In genomic region chr19:40980743-40981442, GRCh38 we compare ENCODE assay signal across 8 cellular contexts. TPM values are rescaled to one million over a fixed set of nuclear protein-coding genes. Genes with fewer than 3 reads are reported as not detected.
"Had no signal": no experiment of that assay in that cellular context is flagged by ENCODE, and none has a peak within 500 bp of the region (broad histone marks: within the 10 kb centered on the region; RNA-seq: fewer than 3 reads in every experiment).

No MANE protein-coding gene starts in this region.

RNA-seq across cellular contexts. Expression of gene CYP2B6, which starts 10.2 kb away (rescaled TPM):
- total RNA-seq: activated CD8-positive, alpha-beta T cell treated with anti-CD3 and anti-CD28 coated beads for 36 hours; activated naive CD8-positive, alpha-beta T cell treated with anti-CD3 and anti-CD28 coated beads for 36 hours; activated T-cell treated with anti-CD3 and anti-CD28 coated beads, Interleukin-2, amount 50 U/mL, for 72 hours; activated T-helper 2 cell treated with anti-CD3 and anti-CD28 coated beads, Interferon-gamma antibody, Interleukin-2, Interleukin-4, amounts not matched to agents 10 μg/mL and 5 μg/mL and 100 μg/mL, durations not matched to agents 14 hours and 24 hours and 36 hours; cardiac muscle cell; SJCRH30; T-helper 1 cell treated with Interleukin-12 subunit alpha and Interleukin-12 subunit beta and Interleukin-4 antibody, amounts not matched to agents 30 ng/mL and 1 ng/mL, for 36 hours had no signal
- polyA plus RNA-seq: adipose tissue, cardiac muscle cell had no signal
